In genomic region chr12:116319851-116320621, GRCh38 we compare ENCODE assay signal across 8 cellular contexts. TPM values are rescaled to one million over a fixed set of nuclear protein-coding genes. Genes with fewer than 3 reads are reported as not detected.
A peak's percentile ranks its signal among the peaks of the same experiment; 100 is the strongest.
DNase-seq lines count a peak whose midpoint lies in the region; ATAC-seq and TF ChIP-seq lines count a peak whose summit lies in the region.

No MANE protein-coding gene starts in this region.

- peaks cover 0 to 8% of the 10 kb centered on the region in 2 donors for H3K27me3 Mint-ChIP-seq in stimulated activated naive B cell treated with anti-CD40 and anti-IgM and Interleukin-4, amounts not matched to agents 10 μg/mL and 1 μg/mL and 100 μg/mL, for 72 hours

- H3K4me1 Mint-ChIP-seq in stimulated activated naive B cell treated with anti-CD40 and anti-IgM and Interleukin-4, amounts not matched to agents 10 μg/mL and 1 μg/mL and 100 μg/mL, for 72 hours = peaks cover 31 to 52% of the 10 kb centered on the region in 2 donors

- CTCF ChIA-PET in AG04449 (lab: Yijun Ruan, JAX) = no interaction called here

- H3K4me3 Mint-ChIP-seq in stimulated activated naive B cell treated with anti-CD40 and anti-IgM and Interleukin-4, amounts not matched to agents 10 μg/mL and 1 μg/mL and 100 μg/mL, for 72 hours = peak overlapping the region; percentile 61 to 75

- TF ChIP-seq CTCF in AG04449 (IDR thresholded peaks at IDR 0.05; ENCODE audit: insufficient read depth, low read length, missing control alignments) = no peak

- peaks cover 0 to 2% of the 10 kb centered on the region in 2 donors for H3K9me3 Mint-ChIP-seq in stimulated activated naive B cell treated with anti-CD40 and anti-IgM and Interleukin-4, amounts not matched to agents 10 μg/mL and 1 μg/mL and 100 μg/mL, for 72 hours

- H3K27ac Mint-ChIP-seq in stimulated activated naive B cell treated with anti-CD40 and anti-IgM and Interleukin-4, amounts not matched to agents 10 μg/mL and 1 μg/mL and 100 μg/mL, for 72 hours = peak overlapping the region; percentile 94

- peak; percentile 69 to 70 for ATAC-seq in stimulated activated naive B cell treated with anti-CD40 and anti-IgM and Interleukin-4, amounts not matched to agents 10 μg/mL and 1 μg/mL and 100 μg/mL, for 72 hours (replicated peaks)
- ATAC-seq in HG03097 (IDR thresholded peaks at IDR 0.05; ENCODE audit: low FRiP score, unreplicated experiment) = no peak
- no peak for ATAC-seq in HG03045 (IDR thresholded peaks at IDR 0.05; ENCODE audit: unreplicated experiment)

- H3K4me3 ChIP-seq in AG04449 (ENCODE audit: low read depth, low read length) = peak overlapping the region; percentile 21

- DNase-seq in AG04449 (ENCODE audit: low read depth, low spot score) (peak; percentile 84), LHCN-M2 (ENCODE audit: low read depth) (peak; percentile 91), iris pigment epithelial cell (ENCODE audit: low read depth) (peak; percentile 87), NCI-H524 treated with DMSO at 0.1 percent for 48 hours (lab: John Stamatoyannopoulos, UW) (no peak)
- DNase-seq in activated naive CD8-positive, alpha-beta T cell treated with anti-CD3 and anti-CD28 coated beads, Interleukin-2, amount 50 U/mL, for 16 hours (ENCODE audit: low read depth, low spot score) = peak; percentile 7
- peak; percentile 40 for DNase-seq in stimulated activated naive B cell treated with anti-CD40 and anti-IgM and Interleukin-4, amounts not matched to agents 10 μg/mL and 1 μg/mL and 100 μg/mL, for 72 hours

- POLR2A ChIA-PET in AG04449 (lab: Yijun Ruan, JAX) = interaction anchor here (0.6 kb wide), 1 partner anchor 375 kb away, joined by 3 read pairs; no protein-coding TSS in a partner anchor

- H3K36me3 Mint-ChIP-seq in stimulated activated naive B cell treated with anti-CD40 and anti-IgM and Interleukin-4, amounts not matched to agents 10 μg/mL and 1 μg/mL and 100 μg/mL, for 72 hours = no peaks in the 10 kb centered on the region

RNA-seq across cellular contexts. Expression of gene MED13L, which starts 42.5 kb away (rescaled TPM):
- 46.8 and 60.0 TPM in 2 replicates for total RNA-seq in LHCN-M2 (2014; rRNA removed)
- polyA plus RNA-seq in LHCN-M2 (2012) = 12.1 TPM

Comparison
In these comparisons a context has a peak if more than half of its experiments do, and no peak if none do; other contexts are left out.
1. ATAC-seq: peak in stimulated activated naive B cell treated with anti-CD40 and anti-IgM and Interleukin-4, amounts not matched to agents 10 μg/mL and 1 μg/mL and 100 μg/mL, for 72 hours (2 of 2); none in HG03097 (single experiment) and HG03045 (single experiment).